In the genomic region with DNA sequence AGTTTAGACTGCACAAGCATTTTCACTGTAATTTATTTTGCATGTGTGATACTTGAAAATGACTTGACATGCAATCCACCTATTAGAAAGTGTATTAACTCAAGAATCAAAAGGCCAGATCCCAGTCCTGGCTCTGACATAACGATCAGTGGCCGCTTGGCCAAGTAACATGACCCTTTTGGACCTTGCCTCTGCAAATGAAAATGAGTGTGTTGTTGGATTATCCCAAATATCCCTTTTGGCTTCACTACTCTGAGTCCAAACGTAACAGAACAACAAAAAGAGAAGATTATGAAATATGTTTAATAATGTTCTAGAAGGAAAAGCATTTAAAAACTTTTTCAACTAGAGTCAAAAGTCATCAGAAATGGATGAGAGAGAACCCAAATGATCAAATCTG, we compare ENCODE assay signal across 1 cellular context.
A peak's percentile ranks its signal among the peaks of the same experiment; 100 is the strongest.
TF ChIP-seq lines count a peak whose summit lies in the region.

No MANE protein-coding gene starts in this region.

TF ChIP-seq in HepG2, 621 proteins besides CTCF, POLR2A, EP300 and RAD21:
- no peak for TF ChIP-seq TBX2 (CRISPR knock-in tag; IDR thresholded peaks at IDR 0.05; ENCODE audit: borderline replicate concordance)
- TF ChIP-seq RBM39 (IDR thresholded peaks at IDR 0.05; ENCODE audit: low read depth, low read length, poor library complexity, severe bottlenecking): no peak
- peak; percentile 63; the same call in 1 of the 2 replicates for TF ChIP-seq SIX4 (CRISPR knock-in tag; IDR thresholded peaks at IDR 0.05)
- peak; percentile 60 for TF ChIP-seq HNF4A (CRISPR knock-in tag; IDR thresholded peaks at IDR 0.05)
- TF ChIP-seq ZMAT3 (CRISPR knock-in tag; conservative IDR thresholded peaks at IDR 0.05): no peak
- 0 out of 2 replicates have a peak, but pooled peaks have one; percentile 15 for TF ChIP-seq ZMYM4 (CRISPR knock-in tag; IDR thresholded peaks at IDR 0.05)
- peak; percentile 28; the same call in 1 of the 2 replicates for TF ChIP-seq RARA (CRISPR knock-in tag; IDR thresholded peaks at IDR 0.05)
- TF ChIP-seq SIX1 (CRISPR knock-in tag; IDR thresholded peaks at IDR 0.05; ENCODE audit: borderline replicate concordance): peak; percentile 26; the same call in 1 of the 2 replicates
- TF ChIP-seq, protein P1, sequence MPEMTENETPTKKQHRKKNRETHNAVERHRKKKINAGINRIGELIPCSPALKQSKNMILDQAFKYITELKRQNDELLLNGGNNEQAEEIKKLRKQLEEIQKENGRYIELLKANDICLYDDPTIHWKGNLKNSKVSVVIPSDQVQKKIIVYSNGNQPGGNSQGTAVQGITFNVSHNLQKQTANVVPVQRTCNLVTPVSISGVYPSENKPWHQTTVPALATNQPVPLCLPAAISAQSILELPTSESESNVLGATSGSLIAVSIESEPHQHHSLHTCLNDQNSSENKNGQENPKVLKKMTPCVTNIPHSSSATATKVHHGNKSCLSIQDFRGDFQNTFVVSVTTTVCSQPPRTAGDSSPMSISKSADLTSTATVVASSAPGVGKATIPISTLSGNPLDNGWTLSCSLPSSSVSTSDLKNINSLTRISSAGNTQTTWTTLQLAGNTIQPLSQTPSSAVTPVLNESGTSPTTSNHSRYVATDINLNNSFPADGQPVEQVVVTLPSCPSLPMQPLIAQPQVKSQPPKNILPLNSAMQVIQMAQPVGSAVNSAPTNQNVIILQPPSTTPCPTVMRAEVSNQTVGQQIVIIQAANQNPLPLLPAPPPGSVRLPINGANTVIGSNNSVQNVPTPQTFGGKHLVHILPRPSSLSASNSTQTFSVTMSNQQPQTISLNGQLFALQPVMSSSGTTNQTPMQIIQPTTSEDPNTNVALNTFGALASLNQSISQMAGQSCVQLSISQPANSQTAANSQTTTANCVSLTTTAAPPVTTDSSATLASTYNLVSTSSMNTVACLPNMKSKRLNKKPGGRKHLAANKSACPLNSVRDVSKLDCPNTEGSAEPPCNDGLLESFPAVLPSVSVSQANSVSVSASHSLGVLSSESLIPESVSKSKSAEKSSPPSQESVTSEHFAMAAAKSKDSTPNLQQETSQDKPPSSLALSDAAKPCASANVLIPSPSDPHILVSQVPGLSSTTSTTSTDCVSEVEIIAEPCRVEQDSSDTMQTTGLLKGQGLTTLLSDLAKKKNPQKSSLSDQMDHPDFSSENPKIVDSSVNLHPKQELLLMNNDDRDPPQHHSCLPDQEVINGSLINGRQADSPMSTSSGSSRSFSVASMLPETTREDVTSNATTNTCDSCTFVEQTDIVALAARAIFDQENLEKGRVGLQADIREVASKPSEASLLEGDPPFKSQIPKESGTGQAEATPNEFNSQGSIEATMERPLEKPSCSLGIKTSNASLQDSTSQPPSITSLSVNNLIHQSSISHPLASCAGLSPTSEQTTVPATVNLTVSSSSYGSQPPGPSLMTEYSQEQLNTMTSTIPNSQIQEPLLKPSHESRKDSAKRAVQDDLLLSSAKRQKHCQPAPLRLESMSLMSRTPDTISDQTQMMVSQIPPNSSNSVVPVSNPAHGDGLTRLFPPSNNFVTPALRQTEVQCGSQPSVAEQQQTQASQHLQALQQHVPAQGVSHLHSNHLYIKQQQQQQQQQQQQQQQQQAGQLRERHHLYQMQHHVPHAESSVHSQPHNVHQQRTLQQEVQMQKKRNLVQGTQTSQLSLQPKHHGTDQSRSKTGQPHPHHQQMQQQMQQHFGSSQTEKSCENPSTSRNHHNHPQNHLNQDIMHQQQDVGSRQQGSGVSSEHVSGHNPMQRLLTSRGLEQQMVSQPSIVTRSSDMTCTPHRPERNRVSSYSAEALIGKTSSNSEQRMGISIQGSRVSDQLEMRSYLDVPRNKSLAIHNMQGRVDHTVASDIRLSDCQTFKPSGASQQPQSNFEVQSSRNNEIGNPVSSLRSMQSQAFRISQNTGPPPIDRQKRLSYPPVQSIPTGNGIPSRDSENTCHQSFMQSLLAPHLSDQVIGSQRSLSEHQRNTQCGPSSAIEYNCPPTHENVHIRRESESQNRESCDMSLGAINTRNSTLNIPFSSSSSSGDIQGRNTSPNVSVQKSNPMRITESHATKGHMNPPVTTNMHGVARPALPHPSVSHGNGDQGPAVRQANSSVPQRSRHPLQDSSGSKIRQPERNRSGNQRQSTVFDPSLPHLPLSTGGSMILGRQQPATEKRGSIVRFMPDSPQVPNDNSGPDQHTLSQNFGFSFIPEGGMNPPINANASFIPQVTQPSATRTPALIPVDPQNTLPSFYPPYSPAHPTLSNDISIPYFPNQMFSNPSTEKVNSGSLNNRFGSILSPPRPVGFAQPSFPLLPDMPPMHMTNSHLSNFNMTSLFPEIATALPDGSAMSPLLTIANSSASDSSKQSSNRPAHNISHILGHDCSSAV (CRISPR knock-in tag; IDR thresholded peaks at IDR 0.05; ENCODE audit: borderline replicate concordance): no peak
- no peak for TF ChIP-seq RFX5 (IDR thresholded peaks at IDR 0.05; ENCODE audit: low read depth, low read length)
- no peak for TF ChIP-seq SIN3A (IDR thresholded peaks at IDR 0.05; ENCODE audit: borderline replicate concordance, low read depth, low read length)
- TF ChIP-seq ZBTB3 (CRISPR knock-in tag; IDR thresholded peaks at IDR 0.05; ENCODE audit: borderline replicate concordance, low read depth): no peak
- TF ChIP-seq, protein P2, sequence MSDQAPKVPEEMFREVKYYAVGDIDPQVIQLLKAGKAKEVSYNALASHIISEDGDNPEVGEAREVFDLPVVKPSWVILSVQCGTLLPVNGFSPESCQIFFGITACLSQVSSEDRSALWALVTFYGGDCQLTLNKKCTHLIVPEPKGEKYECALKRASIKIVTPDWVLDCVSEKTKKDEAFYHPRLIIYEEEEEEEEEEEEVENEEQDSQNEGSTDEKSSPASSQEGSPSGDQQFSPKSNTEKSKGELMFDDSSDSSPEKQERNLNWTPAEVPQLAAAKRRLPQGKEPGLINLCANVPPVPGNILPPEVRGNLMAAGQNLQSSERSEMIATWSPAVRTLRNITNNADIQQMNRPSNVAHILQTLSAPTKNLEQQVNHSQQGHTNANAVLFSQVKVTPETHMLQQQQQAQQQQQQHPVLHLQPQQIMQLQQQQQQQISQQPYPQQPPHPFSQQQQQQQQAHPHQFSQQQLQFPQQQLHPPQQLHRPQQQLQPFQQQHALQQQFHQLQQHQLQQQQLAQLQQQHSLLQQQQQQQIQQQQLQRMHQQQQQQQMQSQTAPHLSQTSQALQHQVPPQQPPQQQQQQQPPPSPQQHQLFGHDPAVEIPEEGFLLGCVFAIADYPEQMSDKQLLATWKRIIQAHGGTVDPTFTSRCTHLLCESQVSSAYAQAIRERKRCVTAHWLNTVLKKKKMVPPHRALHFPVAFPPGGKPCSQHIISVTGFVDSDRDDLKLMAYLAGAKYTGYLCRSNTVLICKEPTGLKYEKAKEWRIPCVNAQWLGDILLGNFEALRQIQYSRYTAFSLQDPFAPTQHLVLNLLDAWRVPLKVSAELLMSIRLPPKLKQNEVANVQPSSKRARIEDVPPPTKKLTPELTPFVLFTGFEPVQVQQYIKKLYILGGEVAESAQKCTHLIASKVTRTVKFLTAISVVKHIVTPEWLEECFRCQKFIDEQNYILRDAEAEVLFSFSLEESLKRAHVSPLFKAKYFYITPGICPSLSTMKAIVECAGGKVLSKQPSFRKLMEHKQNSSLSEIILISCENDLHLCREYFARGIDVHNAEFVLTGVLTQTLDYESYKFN (CRISPR knock-in tag; conservative IDR thresholded peaks at IDR 0.05): peak; percentile 31; the same call in 1 of the 2 replicates
- TF ChIP-seq, protein P3, sequence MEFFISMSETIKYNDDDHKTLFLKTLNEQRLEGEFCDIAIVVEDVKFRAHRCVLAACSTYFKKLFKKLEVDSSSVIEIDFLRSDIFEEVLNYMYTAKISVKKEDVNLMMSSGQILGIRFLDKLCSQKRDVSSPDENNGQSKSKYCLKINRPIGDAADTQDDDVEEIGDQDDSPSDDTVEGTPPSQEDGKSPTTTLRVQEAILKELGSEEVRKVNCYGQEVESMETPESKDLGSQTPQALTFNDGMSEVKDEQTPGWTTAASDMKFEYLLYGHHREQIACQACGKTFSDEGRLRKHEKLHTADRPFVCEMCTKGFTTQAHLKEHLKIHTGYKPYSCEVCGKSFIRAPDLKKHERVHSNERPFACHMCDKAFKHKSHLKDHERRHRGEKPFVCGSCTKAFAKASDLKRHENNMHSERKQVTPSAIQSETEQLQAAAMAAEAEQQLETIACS (CRISPR knock-in tag; IDR thresholded peaks at IDR 0.05): no peak
- no peak for TF ChIP-seq REL (CRISPR knock-in tag; conservative IDR thresholded peaks at IDR 0.05)
- TF ChIP-seq ZNF253 (CRISPR knock-in tag; IDR thresholded peaks at IDR 0.05; ENCODE audit: borderline replicate concordance): no peak
TF ChIP-seq in HepG2: peak in this region for 6.
